ENCODE assay signal across 23 cellular contexts in genomic region chr4:129546531-129546930, GRCh38.
"Had no signal": no experiment of that assay in that cellular context is flagged by ENCODE, and none has a peak within 500 bp of the region (broad histone marks: within the 10 kb centered on the region; RNA-seq: fewer than 3 reads in every experiment).

No MANE protein-coding gene starts in this region.

- H3K9me3 ChIP-seq: colonic mucosa, esophagus squamous epithelium, left lung, lower lobe of right lung, ovary, stomach, testis, tibial artery had no signal

- H3K36me3 Mint-ChIP-seq: memory B cell; natural killer cell; stimulated activated effector memory CD8-positive, alpha-beta T cell treated with anti-CD3 and anti-CD28 coated beads, Interleukin-12 subunit alpha, Interleukin-12 subunit beta, amount 100 ng/mL, for 72 hours; type B pancreatic cell had no signal

- H3K4me3 Mint-ChIP-seq: central memory CD8-positive, alpha-beta T cell; dendritic cell treated with granulocyte-macrophage colony-stimulating factor and Interleukin-4, amounts not matched to agents 40 ng/mL and 50 ng/mL, for 4 days; memory B cell; natural killer cell; stimulated activated effector memory CD8-positive, alpha-beta T cell treated with anti-CD3 and anti-CD28 coated beads, Interleukin-12 subunit alpha, Interleukin-12 subunit beta, amount 100 ng/mL, for 72 hours; type B pancreatic cell had no signal

- H3K4me2 ChIP-seq: hepatocyte, smooth muscle cell had no signal

- H3K4me1 ChIP-seq: colonic mucosa, stomach, testis, tibial artery had no signal

- H3K27ac Mint-ChIP-seq: dendritic cell treated with granulocyte-macrophage colony-stimulating factor and Interleukin-4, amounts not matched to agents 40 ng/mL and 50 ng/mL, for 4 days; memory B cell; natural killer cell; progenitor cell of endocrine pancreas; stimulated activated effector memory CD8-positive, alpha-beta T cell treated with anti-CD3 and anti-CD28 coated beads, Interleukin-12 subunit alpha, Interleukin-12 subunit beta, amount 100 ng/mL, for 72 hours; type B pancreatic cell had no signal

- H3K79me2 ChIP-seq: hepatocyte had no signal

- H3K4me1 Mint-ChIP-seq: central memory CD8-positive, alpha-beta T cell; memory B cell; natural killer cell; stimulated activated effector memory CD8-positive, alpha-beta T cell treated with anti-CD3 and anti-CD28 coated beads, Interleukin-12 subunit alpha, Interleukin-12 subunit beta, amount 100 ng/mL, for 72 hours had no signal

- ATAC-seq: natural killer cell; stimulated activated effector memory CD8-positive, alpha-beta T cell treated with anti-CD3 and anti-CD28 coated beads, Interleukin-12 subunit alpha, Interleukin-12 subunit beta, amount 100 ng/mL, for 72 hours had no signal

- H3K27ac ChIP-seq: colonic mucosa, esophagus squamous epithelium, hepatocyte, lower lobe of right lung, ovary, testis, tibial artery had no signal

- DNase-seq: colonic mucosa; effector memory CD4-positive, alpha-beta T cell; erythroblast; esophagus squamous epithelium; natural killer cell; occipital lobe; stimulated activated CD4-positive, alpha-beta T cell treated with anti-CD3 and anti-CD28 coated beads, Interleukin-2, amount 100 ng/mL, for 24 hours; stimulated activated CD4-positive, alpha-beta T cell treated with anti-CD3 and anti-CD28 coated beads, Interleukin-4, amount 100 ng/mL, for 24 hours; stimulated activated naive CD4-positive, alpha-beta T cell treated with Interleukin-2 at 50 U/mL for 16 hours had no signal

- H3K27me3 Mint-ChIP-seq: central memory CD8-positive, alpha-beta T cell; memory B cell; progenitor cell of endocrine pancreas; type B pancreatic cell had no signal

- H3K36me3 ChIP-seq: colonic mucosa, esophagus squamous epithelium, left lung, lower lobe of right lung, ovary, stomach, tibial artery had no signal

- H2AFZ ChIP-seq: hepatocyte had no signal

- H3K4me3 ChIP-seq: colonic mucosa, esophagus squamous epithelium, hepatocyte, left lung, lower lobe of right lung, ovary, smooth muscle cell, stomach, testis, tibial artery had no signal

- H3K9me3 Mint-ChIP-seq: memory B cell; stimulated activated effector memory CD8-positive, alpha-beta T cell treated with anti-CD3 and anti-CD28 coated beads, Interleukin-12 subunit alpha, Interleukin-12 subunit beta, amount 100 ng/mL, for 72 hours; type B pancreatic cell had no signal

- H3K27me3 ChIP-seq: colonic mucosa, esophagus squamous epithelium, hepatocyte, left lung, ovary, stomach, testis, tibial artery had no signal
